ENCODE assay signal across 14 cellular contexts in the genomic region with DNA sequence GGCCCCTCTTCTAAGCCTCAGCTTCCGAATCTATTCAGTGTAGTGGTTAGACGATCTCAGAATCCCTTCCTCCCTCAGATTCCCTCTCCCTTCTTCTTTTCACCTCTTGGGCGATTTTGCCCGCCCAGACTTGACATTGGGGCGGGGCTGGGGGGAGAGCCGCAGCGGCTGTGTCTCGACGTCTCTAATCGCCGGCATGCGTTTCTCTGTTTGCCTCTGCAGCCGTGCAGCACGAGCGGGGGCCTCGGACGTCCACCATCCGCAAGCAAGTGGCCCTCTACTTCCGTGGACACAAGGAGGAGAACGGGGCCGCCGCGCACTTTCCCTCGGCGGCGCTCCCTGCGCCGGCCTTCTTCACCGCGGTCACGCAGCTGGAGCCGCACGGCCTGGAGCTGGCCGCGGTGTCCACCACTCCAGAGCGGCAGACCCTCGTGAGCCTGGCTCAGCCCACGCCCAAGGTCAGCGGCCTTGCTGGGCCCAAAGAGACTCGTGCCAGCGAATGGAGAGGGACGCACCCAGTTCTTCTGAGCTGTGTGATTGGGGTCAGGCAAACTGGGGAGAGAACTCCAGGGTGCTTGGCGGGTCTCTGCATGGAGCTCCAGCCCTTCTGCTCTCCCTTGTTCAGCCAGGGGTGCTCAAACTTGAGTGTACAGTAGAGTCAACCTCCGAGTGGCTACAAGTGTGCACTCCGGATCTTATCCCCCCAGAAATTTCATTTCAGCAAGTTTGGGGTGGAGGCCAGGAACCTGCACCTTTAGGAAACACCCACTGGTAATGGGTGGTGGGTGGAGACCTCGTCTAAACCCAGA. TPM values are rescaled to one million over a fixed set of nuclear protein-coding genes. Genes with fewer than 3 reads are reported as not detected.
A peak's percentile ranks its signal among the peaks of the same experiment; 100 is the strongest.
DNase-seq lines count a peak whose midpoint lies in the region; ATAC-seq and TF ChIP-seq lines count a peak whose summit lies in the region.
"Had no signal": no experiment of that assay in that cellular context is flagged by ENCODE, and none has a peak within 500 bp of the region (broad histone marks: within the 10 kb centered on the region; RNA-seq: fewer than 3 reads in every experiment).

No MANE protein-coding gene starts in this region.

- WGBS in hepatocyte (ENCODE audit: low lambda C conversion rate, missing lambda C conversion rate) = 9% methylated on average over 41 of the region's 46 CpGs

- H3K9me3 ChIP-seq in Caco-2 (no peaks in the 10 kb centered on the region), T-helper 17 cell (ENCODE audit: control insufficient read depth, low read length, poor library complexity, severe bottlenecking) (no peaks in the 10 kb centered on the region), hepatocyte (ENCODE audit: low read depth) (no peaks in the 10 kb centered on the region), neutrophil (no peaks in the 10 kb centered on the region)

- ATAC-seq in T-helper 17 cell = no peak
- no peak for ATAC-seq in HG02973 (IDR thresholded peaks at IDR 0.05; ENCODE audit: unreplicated experiment)
- no peak for ATAC-seq in HG03139 (IDR thresholded peaks at IDR 0.05; ENCODE audit: unreplicated experiment)

- no peaks in the 10 kb centered on the region for H3K9me2 ChIP-seq in hepatocyte (replicated peaks; ENCODE audit: insufficient read depth)

- DNase-seq in Caco-2 = no peak
- DNase-seq in T-helper 17 cell = no peak
- no peak for DNase-seq in hepatocyte (ENCODE audit: low spot score)
- no peak for DNase-seq in KG1 (lab: John Stamatoyannopoulos, UW)
- no peak for DNase-seq in caudate nucleus (lab: John Stamatoyannopoulos, UW)
- DNase-seq: cortex of kidney, EL, hypothalamus, NCI-H2029 treated with DMSO at 0.1 percent for 48 hours had no signal

- peak overlapping the region; percentile 72 for H3K4me3 Mint-ChIP-seq in Caco-2 (ENCODE audit: unreplicated experiment)
- peak overlapping the region; percentile 79 for H3K4me3 Mint-ChIP-seq in T-helper 17 cell

- peak overlapping the region; percentile 78 for H3K4me2 ChIP-seq in hepatocyte

- H3K4me1 ChIP-seq in Caco-2 = no peaks in the 10 kb centered on the region
- peaks cover 14% of the 10 kb centered on the region for H3K4me1 ChIP-seq in hepatocyte (ENCODE audit: insufficient read depth)
- H3K4me1 ChIP-seq in neutrophil (ENCODE audit: control insufficient read depth in 1 of 2, insufficient read depth in 1 of 2, low read depth in 1 of 2, low read length in 1 of 2) = peaks cover 28 to 51% of the 10 kb centered on the region in 2 experiments

- H3K27me3 ChIP-seq in Caco-2 (replicated peaks; ENCODE audit: control insufficient read depth, insufficient read depth, low read length) = no peaks in the 10 kb centered on the region
- H3K27me3 ChIP-seq in hepatocyte = peaks cover 99% of the 10 kb centered on the region
- peaks cover 100% of the 10 kb centered on the region for H3K27me3 ChIP-seq in neutrophil

- intact Hi-C loops in Caco-2 (cut with micrococcal nuclease; ENCODE audit: unreplicated experiment) = loop anchor here (10.0 kb wide), 1 partner anchor 318 kb away; no protein-coding TSS in a partner anchor

- no peaks in the 10 kb centered on the region for H4K20me1 ChIP-seq in hepatocyte (ENCODE audit: insufficient read depth, poor library complexity, severe bottlenecking)

- H3K36me3 ChIP-seq in Caco-2 (ENCODE audit: control insufficient read depth, insufficient read depth, low read length) (no peaks in the 10 kb centered on the region), hepatocyte (replicated peaks; ENCODE audit: insufficient read depth, low read depth) (no peaks in the 10 kb centered on the region), neutrophil (no peaks in the 10 kb centered on the region)

- TF ChIP-seq CTCF in Caco-2 (IDR thresholded peaks at IDR 0.05; ENCODE audit: insufficient read depth in 1 of 2, low read depth in 1 of 2, low read length in 1 of 2, severe bottlenecking in 1 of 2, unreplicated experiment in 1 of 2) (no peak), hepatocyte (IDR thresholded peaks at IDR 0.05; ENCODE audit: poor library complexity) (no peak), neutrophil (IDR thresholded peaks at IDR 0.05) (no peak)

- no peaks in the 10 kb centered on the region for H3K36me3 Mint-ChIP-seq in Caco-2 (ENCODE audit: insufficient read depth, unreplicated experiment)
- H3K36me3 Mint-ChIP-seq in T-helper 17 cell (ENCODE audit: low read depth) = peaks cover 5% of the 10 kb centered on the region

- no peaks in the 10 kb centered on the region for H3K79me2 ChIP-seq in hepatocyte

- no peaks in the 10 kb centered on the region for H3K9me3 Mint-ChIP-seq in Caco-2 (ENCODE audit: unreplicated experiment)

- H3K4me3 ChIP-seq in Caco-2 (ENCODE audit: low read depth, low read length) (peak overlapping the region; percentile 37), hepatocyte (no peak overlapping the region), neutrophil (ENCODE audit: low read depth in 1 of 2, low read length in 1 of 2) (peak overlapping the region; percentile 68 to 87)

- CTCF ChIA-PET in Caco-2 (lab: Charles Lee) = interaction anchor here (0.6 to 1.2 kb wide), 3 partner anchors 16 to 315 kb away, joined by 3 read pairs; no protein-coding TSS in a partner anchor

- H3K4me1 Mint-ChIP-seq in Caco-2 (ENCODE audit: low read depth, unreplicated experiment) (no peaks in the 10 kb centered on the region), T-helper 17 cell (peaks cover 12% of the 10 kb centered on the region)

- H3K27me3 Mint-ChIP-seq in Caco-2 (ENCODE audit: insufficient read depth, unreplicated experiment) = no peaks in the 10 kb centered on the region
- H3K27me3 Mint-ChIP-seq in T-helper 17 cell = peaks cover 83% of the 10 kb centered on the region

- POLR2A ChIA-PET in Caco-2 (lab: Charles Lee) = no interaction called here

- H3K27ac ChIP-seq in hepatocyte (no peak overlapping the region), neutrophil (no peak overlapping the region), caudate nucleus (ENCODE audit: low read depth, low read length) (no peak overlapping the region)

- H3K27ac Mint-ChIP-seq in Caco-2 (ENCODE audit: unreplicated experiment) (no peak overlapping the region), T-helper 17 cell (no peak overlapping the region)

- peak overlapping the region; percentile 68 for H2AFZ ChIP-seq in hepatocyte

- no TSS peak for BruUV-seq in Caco-2 (replicated peaks; lab: Mats Ljungman, UMichigan)

RNA-seq across cellular contexts. Expression of a gene that starts 10.7 kb away (rescaled TPM):
- total RNA-seq in Caco-2 (2022) = 1.3 and 1.4 TPM in 2 replicates
- not detected for total RNA-seq in T-helper 17 cell
- not detected in 2 replicates for total RNA-seq in hepatocyte
- not detected in 2 replicates for polyA plus RNA-seq in hepatocyte
- total RNA-seq: activated CD8-positive, alpha-beta memory T cell treated with anti-CD3 and anti-CD28 coated beads for 36 hours; skeletal muscle tissue had no signal
